10 cellular contexts compared by ENCODE assay signal in the genomic region with DNA sequence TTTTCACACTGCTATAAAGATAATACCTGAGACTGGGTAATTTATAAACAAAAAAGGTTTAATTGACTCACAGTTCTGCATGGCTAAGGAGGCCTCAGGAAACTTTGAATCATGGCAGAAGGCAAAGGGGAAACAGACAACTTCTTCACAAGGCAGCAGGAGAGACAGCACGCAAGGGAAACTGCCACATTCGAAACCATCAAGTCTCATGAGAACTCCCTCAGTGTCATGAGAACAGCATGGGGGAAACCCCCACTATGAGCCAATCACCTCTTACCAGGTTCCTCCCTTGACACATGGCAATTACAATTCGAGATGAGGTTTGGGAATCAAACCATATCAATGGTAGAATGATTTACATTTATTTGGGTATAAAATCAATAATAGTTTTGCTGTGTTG.
"Had no signal": no experiment of that assay in that cellular context is flagged by ENCODE, and none has a peak within 500 bp of the region (broad histone marks: within the 10 kb centered on the region; RNA-seq: fewer than 3 reads in every experiment).

No MANE protein-coding gene starts in this region.

- H3K36me3 ChIP-seq: HAP-1 had no signal

- H3K4me2 ChIP-seq: GM23338, KMS-11 had no signal

- H3K4me1 Mint-ChIP-seq: GM23338, IgD-negative memory B cell had no signal

- H3K4me3 Mint-ChIP-seq: GM23338, HFFc6, IgD-negative memory B cell had no signal

- FAIRE-seq: HTR-8/SVneo had no signal

- H3K9me3 ChIP-seq: HAP-1 had no signal

- H3K9ac ChIP-seq: KMS-11 had no signal

- H3K4me3 ChIP-seq: GM23338, HAP-1 had no signal

- H3K9me3 Mint-ChIP-seq: GM23338 had no signal

- ATAC-seq: GM23338, HCT116 had no signal

- H3K27ac Mint-ChIP-seq: GM23338, HFFc6, IgD-negative memory B cell had no signal

- DNase-seq: H7, HFFc6, Karpas-422, KBM-7 had no signal

- H3K27ac ChIP-seq: KMS-11 had no signal

- H3K36me3 Mint-ChIP-seq: IgD-negative memory B cell had no signal

- H2AFZ ChIP-seq: GM23338 had no signal
